Comparison of ENCODE assay signal across 14 cellular contexts in genomic region chr16:50613281-50613991, GRCh38.
DNase-seq lines count a peak whose midpoint lies in the region; ATAC-seq and TF ChIP-seq lines count a peak whose summit lies in the region.
"Had no signal": no experiment of that assay in that cellular context is flagged by ENCODE, and none has a peak within 500 bp of the region (broad histone marks: within the 10 kb centered on the region; RNA-seq: fewer than 3 reads in every experiment).

No MANE protein-coding gene starts in this region.

- DNase-seq in Right ventricle myocardium superior (no peak), right atrium auricular region (ENCODE audit: low spot score) (no peak), heart right ventricle (peak in 1 of 2 donors; percentile 47), ovary (peak; percentile 54 to 80 (median 72)), aorta (no peak), EL (no peak)
- no peak for DNase-seq in activated T-helper 1 cell treated with anti-CD3 and anti-CD28 coated beads, Interleukin-12 subunit alpha, Interleukin-12 subunit beta, Interleukin-2, Interleukin-4 antibody, amounts not matched to agents 30 ng/mL and 10 ng/mL and 1 ng/mL, durations not matched to agents 14 hours and 24 hours and 36 hours (ENCODE audit: low spot score)
- DNase-seq in activated naive CD4-positive, alpha-beta T cell treated with anti-CD3 and anti-CD28 coated beads, Interleukin-2, amount 50 U/mL, for 16 hours = no peak
- DNase-seq: activated CD4-positive, alpha-beta T cell treated with anti-CD3 and anti-CD28 coated beads for 1 hour; DMS53; HCEC 1CT; NCI-H1417; psoas muscle; testis had no signal

- no peak for TF ChIP-seq EP300 in ovary (IDR thresholded peaks at IDR 0.05)

- H3K9me3 Mint-ChIP-seq in activated T-helper 1 cell treated with anti-CD3 and anti-CD28 coated beads, Interleukin-12 subunit alpha, Interleukin-12 subunit beta, Interleukin-2, Interleukin-4 antibody, amounts not matched to agents 30 ng/mL and 10 ng/mL and 1 ng/mL, durations not matched to agents 14 hours and 24 hours and 36 hours = no peaks in the 10 kb centered on the region

- H3K9me3 ChIP-seq in right atrium auricular region = no peaks in the 10 kb centered on the region
- no peaks in the 10 kb centered on the region for H3K9me3 ChIP-seq in heart right ventricle
- H3K9me3 ChIP-seq in ovary = no peaks in the 10 kb centered on the region
- H3K9me3 ChIP-seq in aorta (ENCODE audit: control insufficient read depth, low read length) = no peaks in the 10 kb centered on the region
- H3K9me3 ChIP-seq: psoas muscle, testis had no signal

- H3K36me3 ChIP-seq in right atrium auricular region (no peaks in the 10 kb centered on the region), heart right ventricle (no peaks in the 10 kb centered on the region), ovary (no peaks in the 10 kb centered on the region), aorta (ENCODE audit: control insufficient read depth in 1 of 2, insufficient read depth in 2 of 2, low read length in 1 of 2) (no peaks in the 10 kb centered on the region)

- H3K27ac ChIP-seq in right atrium auricular region = peak overlapping the region in 1 of 2 donors; percentile 55
- H3K27ac ChIP-seq in heart right ventricle = peak overlapping the region in 7 of 10 donors; percentile 28 to 65 (median 52)
- peak overlapping the region; percentile 55 to 79 for H3K27ac ChIP-seq in ovary
- peak overlapping the region; percentile 23 to 39 for H3K27ac ChIP-seq in aorta (ENCODE audit: low read depth in 1 of 2, low read length in 2 of 2)
- H3K27ac ChIP-seq: psoas muscle had no signal

- intact Hi-C loops in Right ventricle myocardium superior (cut with DNase I) = no loop called here
- intact Hi-C loops in heart right ventricle (cut with DNase I) = no loop called here
- intact Hi-C loops in ovary (cut with DNase I) = loop anchor here in 1 of 4 donors (5.0 kb wide), 1 partner anchor 66 kb away; the partner anchor contains the start of gene NKD1
- intact Hi-C loops in aorta (cut with DNase I) = loop anchor here in 1 of 2 donors (10.0 kb wide), 1 partner anchor 59 kb away; no protein-coding TSS in a partner anchor
- intact Hi-C loops in activated T-helper 1 cell treated with anti-CD3 and anti-CD28 coated beads, Interleukin-12 subunit alpha, Interleukin-12 subunit beta, Interleukin-2, Interleukin-4 antibody, amounts not matched to agents 30 ng/mL and 10 ng/mL and 1 ng/mL, durations not matched to agents 14 hours and 24 hours and 36 hours (cut with micrococcal nuclease) = no loop called here

- no peak for TF ChIP-seq POLR2A in ovary (IDR thresholded peaks at IDR 0.05)

- no peaks in the 10 kb centered on the region for H3K27me3 Mint-ChIP-seq in activated T-helper 1 cell treated with anti-CD3 and anti-CD28 coated beads, Interleukin-12 subunit alpha, Interleukin-12 subunit beta, Interleukin-2, Interleukin-4 antibody, amounts not matched to agents 30 ng/mL and 10 ng/mL and 1 ng/mL, durations not matched to agents 14 hours and 24 hours and 36 hours (ENCODE audit: insufficient read depth)

- H3K4me1 ChIP-seq in right atrium auricular region = peaks cover 0 to 43% of the 10 kb centered on the region in 2 donors
- H3K4me1 ChIP-seq in heart right ventricle = peaks cover 15 to 70% (median 39%) of the 10 kb centered on the region in 9 donors
- peaks cover 29% of the 10 kb centered on the region for H3K4me1 ChIP-seq in ovary (ENCODE audit: insufficient read depth)
- H3K4me1 ChIP-seq in aorta (ENCODE audit: control insufficient read depth in 1 of 2, insufficient read depth in 2 of 2, low read length in 2 of 2) = peaks cover 0 to 4% of the 10 kb centered on the region in 2 donors

- H3K4me3 ChIP-seq in right atrium auricular region (no peak overlapping the region), heart right ventricle (peak overlapping the region in 1 of 10 donors; percentile 8), ovary (no peak overlapping the region), aorta (ENCODE audit: low read length in 2 of 2) (no peak overlapping the region)
- H3K4me3 ChIP-seq: psoas muscle, testis had no signal

- H3K27me3 ChIP-seq in right atrium auricular region = no peaks in the 10 kb centered on the region
- no peaks in the 10 kb centered on the region for H3K27me3 ChIP-seq in heart right ventricle
- no peaks in the 10 kb centered on the region for H3K27me3 ChIP-seq in ovary
- no peaks in the 10 kb centered on the region for H3K27me3 ChIP-seq in aorta (ENCODE audit: control insufficient read depth in 1 of 2, insufficient read depth in 2 of 2, low read length in 1 of 2)
- H3K27me3 ChIP-seq: testis had no signal

- no peak overlapping the region for H3K4me3 Mint-ChIP-seq in activated T-helper 1 cell treated with anti-CD3 and anti-CD28 coated beads, Interleukin-12 subunit alpha, Interleukin-12 subunit beta, Interleukin-2, Interleukin-4 antibody, amounts not matched to agents 30 ng/mL and 10 ng/mL and 1 ng/mL, durations not matched to agents 14 hours and 24 hours and 36 hours

- 36 to 42% methylated on average over 21 of the region's 21 CpGs for whole genome bisulfite sequencing in heart right ventricle, 2 donors
- 20 to 24% (median 23%) methylated on average over 20 to 21 of the region's 21 CpGs for WGBS in ovary, 3 donors
- 29 to 33% methylated on average over 21 of the region's 21 CpGs for WGBS in aorta, 2 donors

- H3K27ac Mint-ChIP-seq in activated T-helper 1 cell treated with anti-CD3 and anti-CD28 coated beads, Interleukin-12 subunit alpha, Interleukin-12 subunit beta, Interleukin-2, Interleukin-4 antibody, amounts not matched to agents 30 ng/mL and 10 ng/mL and 1 ng/mL, durations not matched to agents 14 hours and 24 hours and 36 hours = no peak overlapping the region

- TF ChIP-seq CTCF in right atrium auricular region (IDR thresholded peaks at IDR 0.05) (no peak), heart right ventricle (IDR thresholded peaks at IDR 0.05) (no peak), ovary (IDR thresholded peaks at IDR 0.05) (no peak)

- H3K4me1 Mint-ChIP-seq in activated T-helper 1 cell treated with anti-CD3 and anti-CD28 coated beads, Interleukin-12 subunit alpha, Interleukin-12 subunit beta, Interleukin-2, Interleukin-4 antibody, amounts not matched to agents 30 ng/mL and 10 ng/mL and 1 ng/mL, durations not matched to agents 14 hours and 24 hours and 36 hours (ENCODE audit: low read depth) = peaks cover 18% of the 10 kb centered on the region

- H3K36me3 Mint-ChIP-seq in activated T-helper 1 cell treated with anti-CD3 and anti-CD28 coated beads, Interleukin-12 subunit alpha, Interleukin-12 subunit beta, Interleukin-2, Interleukin-4 antibody, amounts not matched to agents 30 ng/mL and 10 ng/mL and 1 ng/mL, durations not matched to agents 14 hours and 24 hours and 36 hours (ENCODE audit: low read depth) = no peaks in the 10 kb centered on the region

- peak; percentile 23 for ATAC-seq in Right ventricle myocardium superior (ENCODE audit: poor library complexity)
- peak in 7 of 8 donors; percentile 25 to 67 (median 45) for ATAC-seq in heart right ventricle
- ATAC-seq in aorta (ENCODE audit: low FRiP score) = peak; percentile 36
- ATAC-seq: psoas muscle had no signal

Comparison
In these comparisons a context has a peak if more than half of its experiments do, and no peak if none do; other contexts are left out.
1. DNase-seq: peak in ovary (5 of 5); none in Right ventricle myocardium superior (single experiment), right atrium auricular region (single experiment), aorta (0 of 2), activated T-helper 1 cell treated with anti-CD3 and anti-CD28 coated beads, Interleukin-12 subunit alpha, Interleukin-12 subunit beta, Interleukin-2, Interleukin-4 antibody, amounts not matched to agents 30 ng/mL and 10 ng/mL and 1 ng/mL, durations not matched to agents 14 hours and 24 hours and 36 hours (single experiment), EL (single experiment) and activated naive CD4-positive, alpha-beta T cell treated with anti-CD3 and anti-CD28 coated beads, Interleukin-2, amount 50 U/mL, for 16 hours (single experiment).
2. Peak in every context shown above with its lines, with median percentiles within 50 percentile points of each other: ATAC-seq.